ENCODE assay signal across 16 cellular contexts in genomic region chr1:84598418-84598817, GRCh38. TPM values are rescaled to one million over a fixed set of nuclear protein-coding genes. Genes with fewer than 3 reads are reported as not detected.
DNase-seq lines count a peak whose midpoint lies in the region; ATAC-seq and TF ChIP-seq lines count a peak whose summit lies in the region.
"Had no signal": no experiment of that assay in that cellular context is flagged by ENCODE, and none has a peak within 500 bp of the region (broad histone marks: within the 10 kb centered on the region; RNA-seq: fewer than 3 reads in every experiment).

No MANE protein-coding gene starts in this region.

- H3K27me3 ChIP-seq in RWPE2 (ENCODE audit: insufficient read depth, poor library complexity, severe bottlenecking): no peaks in the 10 kb centered on the region
- H3K27me3 ChIP-seq in thoracic aorta (replicated peaks; ENCODE audit: insufficient read depth): no peaks in the 10 kb centered on the region
- H3K27me3 ChIP-seq: right lobe of liver, testis had no signal

- H3K4me3 ChIP-seq in RWPE2 (ENCODE audit: severe bottlenecking) (no peak overlapping the region), fibroblast of pulmonary artery (replicated peaks; ENCODE audit: low read depth, low read length) (no peak overlapping the region), thoracic aorta (no peak overlapping the region)
- H3K4me3 ChIP-seq: right lobe of liver, testis had no signal

- DNase-seq in activated T-cell treated with anti-CD3 and anti-CD28 coated beads, Interleukin-2, amount 50 U/mL, for 24 hours: no peak
- DNase-seq in activated T-cell treated with anti-CD3 and anti-CD28 coated beads for 4 hours: no peak
- no peak for DNase-seq in RWPE2 (ENCODE audit: low spot score)
- DNase-seq in fibroblast of pulmonary artery (ENCODE audit: low read depth): peak; percentile 32
- DNase-seq in thoracic aorta (ENCODE audit: low spot score): no peak
- DNase-seq in HuH-7 (ENCODE audit: low spot score): no peak
- DNase-seq in NCI-H510A treated with DMSO at 0.1 percent for 48 hours (lab: John Stamatoyannopoulos, UW): no peak
- DNase-seq in globus pallidus (ENCODE audit: low spot score): no peak
- DNase-seq: activated CD8-positive, alpha-beta T cell treated with anti-CD3 and anti-CD28 coated beads for 36 hours; activated naive CD8-positive, alpha-beta T cell treated with anti-CD3 and anti-CD28 coated beads, Interleukin-2, amount 10 ng/mL, durations not matched to agents 7 days and 5 days; Calu3; H9; left cardiac atrium; NCI-H2171 treated with DMSO at 0.1 percent for 48 hours; right lobe of liver; testis had no signal

- H3K36me3 ChIP-seq in RWPE2 (ENCODE audit: low read depth) (no peaks in the 10 kb centered on the region), thoracic aorta (no peaks in the 10 kb centered on the region)
- H3K36me3 ChIP-seq: right lobe of liver had no signal

- H3K9me3 Mint-ChIP-seq in activated T-cell treated with anti-CD3 and anti-CD28 coated beads, Interleukin-2, amount 50 U/mL, for 24 hours: no peaks in the 10 kb centered on the region
- H3K9me3 Mint-ChIP-seq: activated CD8-positive, alpha-beta T cell treated with anti-CD3 and anti-CD28 coated beads for 36 hours had no signal

- H3K27me3 Mint-ChIP-seq in activated T-cell treated with anti-CD3 and anti-CD28 coated beads, Interleukin-2, amount 50 U/mL, for 24 hours: no peaks in the 10 kb centered on the region
- H3K27me3 Mint-ChIP-seq: activated CD8-positive, alpha-beta T cell treated with anti-CD3 and anti-CD28 coated beads for 36 hours; activated naive CD8-positive, alpha-beta T cell treated with anti-CD3 and anti-CD28 coated beads, Interleukin-2, amount 10 ng/mL, durations not matched to agents 7 days and 5 days had no signal

- peak overlapping the region; percentile 77 for H3K27ac ChIP-seq in RWPE2 (ENCODE audit: poor library complexity, severe bottlenecking)
- H3K27ac ChIP-seq in thoracic aorta: peak overlapping the region; percentile 89 to 91
- H3K27ac ChIP-seq: right lobe of liver, testis had no signal

- H3K9me3 ChIP-seq in RWPE2 (ENCODE audit: severe bottlenecking) (no peaks in the 10 kb centered on the region), thoracic aorta (peaks cover 3% of the 10 kb centered on the region)
- H3K9me3 ChIP-seq: right lobe of liver, testis had no signal

- no peak overlapping the region for H3K4me3 Mint-ChIP-seq in activated T-cell treated with anti-CD3 and anti-CD28 coated beads, Interleukin-2, amount 50 U/mL, for 24 hours
- H3K4me3 Mint-ChIP-seq: activated CD8-positive, alpha-beta T cell treated with anti-CD3 and anti-CD28 coated beads for 36 hours; activated naive CD8-positive, alpha-beta T cell treated with anti-CD3 and anti-CD28 coated beads, Interleukin-2, amount 10 ng/mL, durations not matched to agents 7 days and 5 days; H9 had no signal

- H3K4me1 ChIP-seq in RWPE2 (ENCODE audit: insufficient read depth, poor library complexity, severe bottlenecking): peaks cover 13% of the 10 kb centered on the region
- H3K4me1 ChIP-seq in thoracic aorta (ENCODE audit: control insufficient read depth in 1 of 2, low read depth in 2 of 2): peaks cover 17 to 42% of the 10 kb centered on the region in 2 donors
- H3K4me1 ChIP-seq: right lobe of liver had no signal

- TF ChIP-seq CTCF in RWPE2 (IDR thresholded peaks at IDR 0.05; ENCODE audit: poor library complexity, severe bottlenecking) (no peak), fibroblast of pulmonary artery (IDR thresholded peaks at IDR 0.05; ENCODE audit: low read length, missing control alignments) (no peak), thoracic aorta (IDR thresholded peaks at IDR 0.05) (no peak)

- peaks cover 34% of the 10 kb centered on the region for H3K4me1 Mint-ChIP-seq in activated T-cell treated with anti-CD3 and anti-CD28 coated beads, Interleukin-2, amount 50 U/mL, for 24 hours (ENCODE audit: low read depth)
- H3K4me1 Mint-ChIP-seq: activated naive CD8-positive, alpha-beta T cell treated with anti-CD3 and anti-CD28 coated beads, Interleukin-2, amount 10 ng/mL, durations not matched to agents 7 days and 5 days had no signal

- peak overlapping the region; percentile 89 for H3K27ac Mint-ChIP-seq in activated T-cell treated with anti-CD3 and anti-CD28 coated beads, Interleukin-2, amount 50 U/mL, for 24 hours
- H3K27ac Mint-ChIP-seq: activated naive CD8-positive, alpha-beta T cell treated with anti-CD3 and anti-CD28 coated beads, Interleukin-2, amount 10 ng/mL, durations not matched to agents 7 days and 5 days; H9 had no signal

- ATAC-seq in RWPE2 (ENCODE audit: low read depth): no peak
- no peak for ATAC-seq in thoracic aorta (ENCODE audit: insufficient number of reproducible peaks, low FRiP score, low read depth)
- ATAC-seq: right lobe of liver had no signal

- H3K36me3 Mint-ChIP-seq in activated T-cell treated with anti-CD3 and anti-CD28 coated beads, Interleukin-2, amount 50 U/mL, for 24 hours (ENCODE audit: low read depth): no peaks in the 10 kb centered on the region

RNA-seq across cellular contexts. Expression of gene CTBS, which starts 24.2 kb away (rescaled TPM):
- 10 to 100 TPM; 21.5 to 28.3 TPM for total RNA-seq in thoracic aorta
